1 cellular context compared by ENCODE assay signal in the genomic region with DNA sequence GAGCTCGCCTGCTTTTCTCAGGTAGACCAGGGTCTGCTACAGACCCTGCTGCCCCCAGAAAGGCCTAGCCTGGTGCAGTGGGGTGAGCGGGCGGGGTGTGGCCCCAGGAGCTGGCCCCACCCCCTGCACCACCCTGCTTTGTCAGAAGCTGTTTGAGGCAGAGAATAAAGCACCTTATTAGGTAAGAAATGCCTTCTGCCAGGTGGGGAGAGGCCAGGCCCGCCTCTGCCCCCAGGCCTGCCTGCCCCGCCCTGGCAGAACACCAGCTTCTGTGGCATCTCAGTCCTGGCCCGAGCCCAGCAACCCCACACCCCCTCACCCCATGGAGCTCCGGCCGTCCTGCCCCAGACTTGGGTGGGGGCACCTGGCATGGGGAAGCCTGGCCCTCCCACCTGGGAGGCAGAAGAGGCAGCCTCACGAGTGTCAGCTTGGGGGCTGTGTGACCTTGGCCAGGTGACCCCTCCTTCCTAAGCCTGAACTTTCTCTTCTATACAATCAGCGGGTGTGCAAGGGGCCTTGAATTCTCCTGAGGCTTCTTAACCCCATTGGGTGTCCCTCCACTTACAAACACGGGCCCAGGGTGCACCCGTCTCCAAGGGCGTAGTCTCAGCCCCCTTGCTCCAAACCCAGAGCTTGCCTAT.
TF ChIP-seq lines count a peak whose summit lies in the region.

No MANE protein-coding gene starts in this region.

TF ChIP-seq in GM23338, 12 proteins besides CTCF, POLR2A, EP300 and RAD21 (continued from another document):
- TF ChIP-seq, protein P1, sequence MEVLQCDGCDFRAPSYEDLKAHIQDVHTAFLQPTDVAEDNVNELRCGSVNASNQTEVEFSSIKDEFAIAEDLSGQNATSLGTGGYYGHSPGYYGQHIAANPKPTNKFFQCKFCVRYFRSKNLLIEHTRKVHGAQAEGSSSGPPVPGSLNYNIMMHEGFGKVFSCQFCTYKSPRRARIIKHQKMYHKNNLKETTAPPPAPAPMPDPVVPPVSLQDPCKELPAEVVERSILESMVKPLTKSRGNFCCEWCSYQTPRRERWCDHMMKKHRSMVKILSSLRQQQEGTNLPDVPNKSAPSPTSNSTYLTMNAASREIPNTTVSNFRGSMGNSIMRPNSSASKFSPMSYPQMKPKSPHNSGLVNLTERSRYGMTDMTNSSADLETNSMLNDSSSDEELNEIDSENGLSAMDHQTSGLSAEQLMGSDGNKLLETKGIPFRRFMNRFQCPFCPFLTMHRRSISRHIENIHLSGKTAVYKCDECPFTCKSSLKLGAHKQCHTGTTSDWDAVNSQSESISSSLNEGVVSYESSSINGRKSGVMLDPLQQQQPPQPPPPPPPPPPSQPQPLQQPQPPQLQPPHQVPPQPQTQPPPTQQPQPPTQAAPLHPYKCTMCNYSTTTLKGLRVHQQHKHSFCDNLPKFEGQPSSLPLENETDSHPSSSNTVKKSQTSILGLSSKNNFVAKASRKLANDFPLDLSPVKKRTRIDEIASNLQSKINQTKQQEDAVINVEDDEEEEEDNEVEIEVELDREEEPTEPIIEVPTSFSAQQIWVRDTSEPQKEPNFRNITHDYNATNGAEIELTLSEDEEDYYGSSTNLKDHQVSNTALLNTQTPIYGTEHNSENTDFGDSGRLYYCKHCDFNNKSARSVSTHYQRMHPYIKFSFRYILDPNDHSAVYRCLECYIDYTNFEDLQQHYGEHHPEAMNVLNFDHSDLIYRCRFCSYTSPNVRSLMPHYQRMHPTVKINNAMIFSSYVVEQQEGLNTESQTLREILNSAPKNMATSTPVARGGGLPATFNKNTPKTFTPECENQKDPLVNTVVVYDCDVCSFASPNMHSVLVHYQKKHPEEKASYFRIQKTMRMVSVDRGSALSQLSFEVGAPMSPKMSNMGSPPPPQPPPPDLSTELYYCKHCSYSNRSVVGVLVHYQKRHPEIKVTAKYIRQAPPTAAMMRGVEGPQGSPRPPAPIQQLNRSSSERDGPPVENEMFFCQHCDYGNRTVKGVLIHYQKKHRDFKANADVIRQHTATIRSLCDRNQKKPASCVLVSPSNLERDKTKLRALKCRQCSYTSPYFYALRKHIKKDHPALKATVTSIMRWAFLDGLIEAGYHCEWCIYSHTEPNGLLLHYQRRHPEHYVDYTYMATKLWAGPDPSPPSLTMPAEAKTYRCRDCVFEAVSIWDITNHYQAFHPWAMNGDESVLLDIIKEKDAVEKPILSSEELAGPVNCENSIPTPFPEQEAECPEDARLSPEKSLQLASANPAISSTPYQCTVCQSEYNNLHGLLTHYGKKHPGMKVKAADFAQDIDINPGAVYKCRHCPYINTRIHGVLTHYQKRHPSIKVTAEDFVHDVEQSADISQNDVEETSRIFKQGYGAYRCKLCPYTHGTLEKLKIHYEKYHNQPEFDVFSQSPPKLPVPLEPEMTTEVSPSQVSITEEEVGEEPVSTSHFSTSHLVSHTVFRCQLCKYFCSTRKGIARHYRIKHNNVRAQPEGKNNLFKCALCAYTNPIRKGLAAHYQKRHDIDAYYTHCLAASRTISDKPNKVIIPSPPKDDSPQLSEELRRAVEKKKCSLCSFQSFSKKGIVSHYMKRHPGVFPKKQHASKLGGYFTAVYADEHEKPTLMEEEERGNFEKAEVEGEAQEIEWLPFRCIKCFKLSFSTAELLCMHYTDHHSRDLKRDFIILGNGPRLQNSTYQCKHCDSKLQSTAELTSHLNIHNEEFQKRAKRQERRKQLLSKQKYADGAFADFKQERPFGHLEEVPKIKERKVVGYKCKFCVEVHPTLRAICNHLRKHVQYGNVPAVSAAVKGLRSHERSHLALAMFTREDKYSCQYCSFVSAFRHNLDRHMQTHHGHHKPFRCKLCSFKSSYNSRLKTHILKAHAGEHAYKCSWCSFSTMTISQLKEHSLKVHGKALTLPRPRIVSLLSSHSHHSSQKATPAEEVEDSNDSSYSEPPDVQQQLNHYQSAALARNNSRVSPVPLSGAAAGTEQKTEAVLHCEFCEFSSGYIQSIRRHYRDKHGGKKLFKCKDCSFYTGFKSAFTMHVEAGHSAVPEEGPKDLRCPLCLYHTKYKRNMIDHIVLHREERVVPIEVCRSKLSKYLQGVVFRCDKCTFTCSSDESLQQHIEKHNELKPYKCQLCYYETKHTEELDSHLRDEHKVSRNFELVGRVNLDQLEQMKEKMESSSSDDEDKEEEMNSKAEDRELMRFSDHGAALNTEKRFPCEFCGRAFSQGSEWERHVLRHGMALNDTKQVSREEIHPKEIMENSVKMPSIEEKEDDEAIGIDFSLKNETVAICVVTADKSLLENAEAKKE (CRISPR knock-in tag; IDR thresholded peaks at IDR 0.05) = no peak
- no peak for TF ChIP-seq REST (IDR thresholded peaks at IDR 0.05; ENCODE audit: unreplicated experiment)
- no peak for TF ChIP-seq EZH2phosphoT487 (IDR thresholded peaks at IDR 0.05; ENCODE audit: unreplicated experiment)
- TF ChIP-seq, protein P2, sequence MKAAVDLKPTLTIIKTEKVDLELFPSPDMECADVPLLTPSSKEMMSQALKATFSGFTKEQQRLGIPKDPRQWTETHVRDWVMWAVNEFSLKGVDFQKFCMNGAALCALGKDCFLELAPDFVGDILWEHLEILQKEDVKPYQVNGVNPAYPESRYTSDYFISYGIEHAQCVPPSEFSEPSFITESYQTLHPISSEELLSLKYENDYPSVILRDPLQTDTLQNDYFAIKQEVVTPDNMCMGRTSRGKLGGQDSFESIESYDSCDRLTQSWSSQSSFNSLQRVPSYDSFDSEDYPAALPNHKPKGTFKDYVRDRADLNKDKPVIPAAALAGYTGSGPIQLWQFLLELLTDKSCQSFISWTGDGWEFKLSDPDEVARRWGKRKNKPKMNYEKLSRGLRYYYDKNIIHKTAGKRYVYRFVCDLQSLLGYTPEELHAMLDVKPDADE (IDR thresholded peaks at IDR 0.05) = no peak
- TF ChIP-seq EZH2 (IDR thresholded peaks at IDR 0.05; ENCODE audit: low read depth, unreplicated experiment) = no peak
